Comparison of ENCODE assay signal across 9 cellular contexts in the genomic region with DNA sequence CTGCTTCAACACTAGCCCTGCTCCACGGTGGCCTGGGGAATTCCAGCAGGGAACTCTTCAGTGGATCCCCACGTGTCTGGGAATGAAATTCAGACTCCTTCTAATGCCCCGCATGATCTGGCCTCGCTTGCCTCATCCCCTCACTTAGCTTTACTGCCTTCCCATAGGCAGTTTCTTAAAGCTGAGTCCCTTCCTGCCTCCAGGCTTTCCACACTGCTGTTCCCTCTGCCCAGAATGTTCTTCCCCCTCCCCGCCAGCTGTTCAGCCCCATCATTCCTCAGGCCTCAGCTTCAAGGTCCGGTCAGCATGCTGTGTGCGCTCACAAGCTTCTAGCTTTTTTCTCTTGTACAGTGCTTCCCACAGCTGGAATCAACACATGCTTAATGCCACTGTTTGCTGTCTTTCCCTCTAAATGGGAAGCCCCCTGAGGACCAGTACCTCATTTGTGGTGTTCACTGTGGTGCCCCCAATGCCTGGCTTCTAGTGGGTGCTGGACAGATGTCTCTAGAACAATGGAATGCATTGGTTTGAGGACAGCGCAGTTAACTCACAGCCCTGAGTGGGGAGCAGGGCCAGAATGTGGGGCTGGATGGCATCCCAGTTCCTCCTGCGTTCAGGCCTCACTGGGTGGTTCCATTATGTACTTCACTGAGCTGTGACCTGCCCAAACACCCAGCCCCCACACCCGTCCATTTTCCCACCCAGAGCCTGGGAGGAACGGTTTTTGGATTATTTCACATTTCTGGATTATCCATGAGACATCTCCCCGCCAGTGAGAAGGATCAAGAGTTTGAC. TPM values are rescaled to one million over a fixed set of nuclear protein-coding genes. Genes with fewer than 3 reads are reported as not detected.
DNase-seq lines count a peak whose midpoint lies in the region; ATAC-seq and TF ChIP-seq lines count a peak whose summit lies in the region.
"Had no signal": no experiment of that assay in that cellular context is flagged by ENCODE, and none has a peak within 500 bp of the region (broad histone marks: within the 10 kb centered on the region; RNA-seq: fewer than 3 reads in every experiment).

No MANE protein-coding gene starts in this region.

- H3K4me3 ChIP-seq in Panc1 (ENCODE audit: low read depth in 2 of 2, low read length in 2 of 2) (no peak overlapping the region), coronary artery (no peak overlapping the region)
- H3K4me3 ChIP-seq: SK-N-MC had no signal

- H3K27ac ChIP-seq in Panc1 (ENCODE audit: low read length) (peak overlapping the region; percentile 58), coronary artery (peak overlapping the region; percentile 64 to 84)
- H3K27ac ChIP-seq: SK-N-MC had no signal

- H3K9me3 Mint-ChIP-seq in type B pancreatic cell: no peaks in the 10 kb centered on the region

- in situ Hi-C loops in Panc1 (cut with HindIII; ENCODE audit: low pct_unique_long_range_greater_than_20kb, low sequenced_read_pairs): no loop called here

- H3K9me3 ChIP-seq in Panc1 (ENCODE audit: control insufficient read depth, insufficient read depth, low read depth, low read length): no peaks in the 10 kb centered on the region

- 0 out of 2 replicates have a peak, but pooled peaks cover 2% of the 10 kb centered on the region for H3K36me3 ChIP-seq in Panc1 (ENCODE audit: control insufficient read depth, insufficient read depth, low read length)

- peaks cover 59% of the 10 kb centered on the region for H3K4me1 ChIP-seq in Panc1 (ENCODE audit: control insufficient read depth, insufficient read depth, low read length)

- H3K27ac Mint-ChIP-seq in type B pancreatic cell: peak overlapping the region; percentile 84

- TSS peak; percentile 48 for BruUV-seq in Panc1 (replicated peaks; lab: Mats Ljungman, UMichigan)

- POLR2A ChIA-PET in Panc1 (lab: Charles Lee): interaction anchor here (0.6 kb wide), 1 partner anchor 38 kb away, joined by 3 read pairs; no protein-coding TSS in a partner anchor

- H3K36me3 Mint-ChIP-seq in type B pancreatic cell: peaks cover 8% of the 10 kb centered on the region

- CTCF ChIA-PET in Panc1 (lab: Charles Lee): interaction anchor here (1.5 kb wide), 1 partner anchor 12 kb away, joined by 12 read pairs; no protein-coding TSS in a partner anchor

- H3K4me1 Mint-ChIP-seq in type B pancreatic cell (ENCODE audit: unreplicated experiment): peaks cover 29% of the 10 kb centered on the region

- no peak for ATAC-seq in Panc1
- ATAC-seq in GM19397 (IDR thresholded peaks at IDR 0.05; ENCODE audit: unreplicated experiment): no peak

- intact Hi-C loops in Panc1 (cut with micrococcal nuclease; ENCODE audit: unreplicated experiment): no loop called here

- no peaks in the 10 kb centered on the region for H3K27me3 ChIP-seq in Panc1 (ENCODE audit: control insufficient read depth, insufficient read depth, low read length)

- no peak overlapping the region for H3K4me3 Mint-ChIP-seq in type B pancreatic cell

- no peaks in the 10 kb centered on the region for H3K27me3 Mint-ChIP-seq in type B pancreatic cell

- TF ChIP-seq CTCF in Panc1 (IDR thresholded peaks at IDR 0.05): no peak
- no peak for TF ChIP-seq CTCF in coronary artery (IDR thresholded peaks at IDR 0.05)
- no peak for TF ChIP-seq CTCF in type B pancreatic cell (conservative IDR thresholded peaks at IDR 0.05)

- DNase-seq in Panc1 (ENCODE audit: low read depth, low spot score) (no peak), coronary artery (ENCODE audit: low spot score) (no peak), midbrain (lab: John Stamatoyannopoulos, UW) (peak; percentile 59), type B pancreatic cell (ENCODE audit: extremely low spot score, unreplicated experiment) (no peak), GF-D8 (lab: John Stamatoyannopoulos, UW) (no peak), NCI-H1105 treated with DMSO at 0.1 percent for 48 hours (lab: John Stamatoyannopoulos, UW) (no peak)
- DNase-seq: stimulated activated CD4-positive, alpha-beta T cell treated with anti-CD3 and anti-CD28 coated beads, Interleukin-15, amount 100 ng/mL, for 24 hours had no signal

RNA-seq across cellular contexts. Expression of gene WASF2, which starts 55.0 kb away (rescaled TPM):
- total RNA-seq in Panc1 (2021; ENCODE audit: unreplicated experiment) (121 TPM), type B pancreatic cell (ENCODE audit: low replicate concordance) (113 and 123 TPM in 2 replicates)
- polyA plus RNA-seq in Panc1 (2012; ENCODE audit: insufficient read length): 63.7 TPM

RNA-seq across cellular contexts. Expression of gene AHDC1, which starts 58.9 kb away (rescaled TPM):
- 47.1 TPM for total RNA-seq in Panc1 (2021; ENCODE audit: unreplicated experiment)
- polyA plus RNA-seq in Panc1 (2012; ENCODE audit: insufficient read length): 35.8 TPM
- total RNA-seq in type B pancreatic cell (ENCODE audit: low replicate concordance): 49.3 and 61.0 TPM in 2 replicates
